In genomic region chr1:2134232-2134603, GRCh38 we compare ENCODE assay signal across 10 cellular contexts.
DNase-seq lines count a peak whose midpoint lies in the region; ATAC-seq and TF ChIP-seq lines count a peak whose summit lies in the region.
"Had no signal": no experiment of that assay in that cellular context is flagged by ENCODE, and none has a peak within 500 bp of the region (broad histone marks: within the 10 kb centered on the region; RNA-seq: fewer than 3 reads in every experiment).

No MANE protein-coding gene starts in this region.

- ATAC-seq in GM19452 (IDR thresholded peaks at IDR 0.05; ENCODE audit: unreplicated experiment) = no peak

- no peaks in the 10 kb centered on the region for H3K27me3 Mint-ChIP-seq in activated T-helper 2 cell treated with anti-CD3 and anti-CD28 coated beads, Interferon-gamma antibody, Interleukin-2, Interleukin-4, amounts not matched to agents 10 μg/mL and 5 μg/mL and 100 μg/mL, durations not matched to agents 14 hours and 24 hours and 36 hours (ENCODE audit: low read depth)

- H3K4me1 Mint-ChIP-seq in activated T-helper 2 cell treated with anti-CD3 and anti-CD28 coated beads, Interferon-gamma antibody, Interleukin-2, Interleukin-4, amounts not matched to agents 10 μg/mL and 5 μg/mL and 100 μg/mL, durations not matched to agents 14 hours and 24 hours and 36 hours (ENCODE audit: low read depth) = peaks cover 8% of the 10 kb centered on the region

- peaks cover 0 to 12% (median 0%) of the 10 kb centered on the region in 11 experiments; a peak in 1 of 22 replicates for H3K36me3 ChIP-seq in BLaER1 treated with 17β-estradiol and CSF1 and Interleukin-3, amounts not matched to agents 10 nM and 100 nM
- H3K36me3 ChIP-seq in Peyer's patch (no peaks in the 10 kb centered on the region), ovary (no peaks in the 10 kb centered on the region)

- no peak overlapping the region for H3K27ac Mint-ChIP-seq in activated T-helper 2 cell treated with anti-CD3 and anti-CD28 coated beads, Interferon-gamma antibody, Interleukin-2, Interleukin-4, amounts not matched to agents 10 μg/mL and 5 μg/mL and 100 μg/mL, durations not matched to agents 14 hours and 24 hours and 36 hours
- H3K27ac Mint-ChIP-seq: activated CD4-positive, alpha-beta T cell treated with anti-CD3 and anti-CD28 coated beads, Interleukin-2, amount 10 ng/mL, durations not matched to agents 24 days and 14 days had no signal

- H3K27me3 ChIP-seq in BLaER1 treated with 17β-estradiol and CSF1 and Interleukin-3, amounts not matched to agents 10 nM and 100 nM = peaks cover 0 to 22% (median 0%) of the 10 kb centered on the region in 11 experiments; a peak in 7 of 22 replicates
- H3K27me3 ChIP-seq in Peyer's patch (no peaks in the 10 kb centered on the region), ovary (no peaks in the 10 kb centered on the region)

- peaks cover 0 to 94% (median 30%) of the 10 kb centered on the region in 11 experiments; a peak in 16 of 22 replicates for H4K20me1 ChIP-seq in BLaER1 treated with 17β-estradiol and CSF1 and Interleukin-3, amounts not matched to agents 10 nM and 100 nM

- H3K36me3 Mint-ChIP-seq in activated T-helper 2 cell treated with anti-CD3 and anti-CD28 coated beads, Interferon-gamma antibody, Interleukin-2, Interleukin-4, amounts not matched to agents 10 μg/mL and 5 μg/mL and 100 μg/mL, durations not matched to agents 14 hours and 24 hours and 36 hours (ENCODE audit: low read depth) = no peaks in the 10 kb centered on the region

- H3K4me3 ChIP-seq in BLaER1 treated with 17β-estradiol and CSF1 and Interleukin-3, amounts not matched to agents 10 nM and 100 nM = no peak overlapping the region
- H3K4me3 ChIP-seq in Peyer's patch (no peak overlapping the region), ovary (no peak overlapping the region)

- H3K9me3 ChIP-seq in BLaER1 treated with 17β-estradiol and CSF1 and Interleukin-3, amounts not matched to agents 10 nM and 100 nM (replicated peaks in 1 of 11) = no peaks in the 10 kb centered on the region
- H3K9me3 ChIP-seq in Peyer's patch = no peaks in the 10 kb centered on the region
- no peaks in the 10 kb centered on the region for H3K9me3 ChIP-seq in ovary
- H3K9me3 ChIP-seq: SK-N-SH had no signal

- 87 to 89% (median 88%) methylated on average over 10 of the region's 10 CpGs for WGBS in ovary, 3 donors

- intact Hi-C loops in ovary (cut with DNase I) (loop anchor here in 1 of 4 donors (10.0 kb wide), 1 partner anchor 1181 kb away; no protein-coding TSS in a partner anchor), posterior cingulate gyrus (cut with DNase I) (loop anchor here (5.0 to 10.0 kb wide), 2 partner anchors 37 to 839 kb away; no protein-coding TSS in a partner anchor)
- intact Hi-C loops in activated T-helper 2 cell treated with anti-CD3 and anti-CD28 coated beads, Interferon-gamma antibody, Interleukin-2, Interleukin-4, amounts not matched to agents 10 μg/mL and 5 μg/mL and 100 μg/mL, durations not matched to agents 14 hours and 24 hours and 36 hours (cut with micrococcal nuclease) = loop anchor here (5.0 to 10.0 kb wide), 2 partner anchors 219 to 393 kb away; partner anchors contain the start of genes CALML6, PANK4 and TMEM52

- peak overlapping the region in 10 of 11 experiments; percentile 75 to 93 (median 86); a peak in 19 of 22 replicates for H3K4me2 ChIP-seq in BLaER1 treated with 17β-estradiol and CSF1 and Interleukin-3, amounts not matched to agents 10 nM and 100 nM
- H3K4me2 ChIP-seq: SK-N-SH had no signal

- peak overlapping the region in 4 of 11 experiments; percentile 58 to 66 (median 64); a peak in 5 of 22 replicates for H3K9ac ChIP-seq in BLaER1 treated with 17β-estradiol and CSF1 and Interleukin-3, amounts not matched to agents 10 nM and 100 nM
- H3K9ac ChIP-seq: SK-N-SH had no signal

- DNase-seq in Peyer's patch = no peak
- DNase-seq in foreskin melanocyte = peak; percentile 93
- no peak for DNase-seq in ovary
- no peak for DNase-seq in GM19238 (ENCODE audit: insufficient read length, low spot score)
- DNase-seq in posterior cingulate gyrus = no peak
- no peak for DNase-seq in activated T-helper 2 cell treated with anti-CD3 and anti-CD28 coated beads, Interferon-gamma antibody, Interleukin-2, Interleukin-4, amounts not matched to agents 10 μg/mL and 5 μg/mL and 100 μg/mL, durations not matched to agents 14 hours and 24 hours and 36 hours (ENCODE audit: low spot score)
- DNase-seq: activated CD4-positive, alpha-beta T cell treated with anti-CD3 and anti-CD28 coated beads, Interleukin-2, amount 10 ng/mL, durations not matched to agents 24 days and 14 days; SK-N-SH had no signal

- TF ChIP-seq POLR2A in Peyer's patch (IDR thresholded peaks at IDR 0.05) (no peak), ovary (IDR thresholded peaks at IDR 0.05) (no peak)

- no peaks in the 10 kb centered on the region for H3K9me3 Mint-ChIP-seq in activated T-helper 2 cell treated with anti-CD3 and anti-CD28 coated beads, Interferon-gamma antibody, Interleukin-2, Interleukin-4, amounts not matched to agents 10 μg/mL and 5 μg/mL and 100 μg/mL, durations not matched to agents 14 hours and 24 hours and 36 hours
- H3K9me3 Mint-ChIP-seq: activated CD4-positive, alpha-beta T cell treated with anti-CD3 and anti-CD28 coated beads, Interleukin-2, amount 10 ng/mL, durations not matched to agents 24 days and 14 days had no signal

- H3K4me3 Mint-ChIP-seq in activated T-helper 2 cell treated with anti-CD3 and anti-CD28 coated beads, Interferon-gamma antibody, Interleukin-2, Interleukin-4, amounts not matched to agents 10 μg/mL and 5 μg/mL and 100 μg/mL, durations not matched to agents 14 hours and 24 hours and 36 hours (ENCODE audit: low read depth) = no peak overlapping the region

- H3K27ac ChIP-seq in BLaER1 treated with 17β-estradiol and CSF1 and Interleukin-3, amounts not matched to agents 10 nM and 100 nM = peak overlapping the region in 6 of 11 experiments; percentile 47 to 73 (median 62); a peak in 11 of 22 replicates
- H3K27ac ChIP-seq in Peyer's patch (peak overlapping the region; percentile 79 to 97 (median 86)), ovary (peak overlapping the region; percentile 83 to 96)

- H3K4me1 ChIP-seq in BLaER1 treated with 17β-estradiol and CSF1 and Interleukin-3, amounts not matched to agents 10 nM and 100 nM = peaks cover 44 to 97% (median 93%) of the 10 kb centered on the region in 10 experiments
- peaks cover 0 to 49% (median 9%) of the 10 kb centered on the region in 4 donors for H3K4me1 ChIP-seq in Peyer's patch
- H3K4me1 ChIP-seq in ovary (ENCODE audit: insufficient read depth) = peaks cover 2% of the 10 kb centered on the region

- TF ChIP-seq CTCF in Peyer's patch (IDR thresholded peaks at IDR 0.05) = no peak
- TF ChIP-seq CTCF in ovary (IDR thresholded peaks at IDR 0.05) = no peak

- TF ChIP-seq EP300 in ovary (IDR thresholded peaks at IDR 0.05) = no peak
